Comparison of ENCODE assay signal across 8 cellular contexts in genomic region chr5:108381955-108382783, GRCh38.
DNase-seq lines count a peak whose midpoint lies in the region; ATAC-seq and FAIRE-seq lines count a peak whose summit lies in the region.

TSS of gene FBXL17 (minus strand) at chr5:108382098.

- peaks cover 16% of the 10 kb centered on the region for H3K36me3 Mint-ChIP-seq in central memory CD8-positive, alpha-beta T cell (ENCODE audit: insufficient read depth)

- H3K9me3 Mint-ChIP-seq in central memory CD8-positive, alpha-beta T cell, result peaks cover 3% of the 10 kb centered on the region

- peak within 1 kb of the TSS; percentile 81 for H3K4me3 Mint-ChIP-seq in central memory CD8-positive, alpha-beta T cell

- ATAC-seq in GM18909 (IDR thresholded peaks at IDR 0.05; ENCODE audit: poor library complexity, unreplicated experiment) (peak; percentile 82), HG03175 (IDR thresholded peaks at IDR 0.05; ENCODE audit: unreplicated experiment) (peak; percentile 77)
- ATAC-seq in central memory CD8-positive, alpha-beta T cell (replicated peaks; ENCODE audit: extremely low read depth, poor library complexity, severe bottlenecking), result peak; percentile 79

- peaks cover 42% of the 10 kb centered on the region for H3K4me1 Mint-ChIP-seq in central memory CD8-positive, alpha-beta T cell

- H3K27ac Mint-ChIP-seq in central memory CD8-positive, alpha-beta T cell (ENCODE audit: low read depth), result peak within 1 kb of the TSS; percentile 93

- peak; percentile 86 for DNase-seq in AG08395 (ENCODE audit: low spot score)
- peak; percentile 81 for DNase-seq in NCI-H345 treated with DMSO at 0.1 percent for 48 hours (lab: John Stamatoyannopoulos, UW; ENCODE audit: unreplicated experiment)
- peak; percentile 78 to 92 (median 86) for DNase-seq in activated CD4-positive, CD25-positive, alpha-beta regulatory T cell (lab: John Stamatoyannopoulos, UW)
- peak; percentile 79 to 86 for DNase-seq in central memory CD8-positive, alpha-beta T cell (ENCODE audit: low spot score in 2 of 2)
- peak; percentile 70 to 88 (median 82) for DNase-seq in stimulated activated CD4-positive, alpha-beta T cell treated with anti-CD3 and anti-CD28 coated beads, Interleukin-12 subunit alpha, Interleukin-12 subunit beta, amount 100 ng/mL, for 48 hours (ENCODE audit: low read depth in 2 of 3, low spot score in 1 of 3)

- peak; percentile 93 for FAIRE-seq in islet of Langerhans (lab: Jason Lieb, UNC)

- H3K27me3 Mint-ChIP-seq in central memory CD8-positive, alpha-beta T cell, result no peaks in the 10 kb centered on the region

Comparison
In these comparisons a context has a peak if more than half of its experiments do, and no peak if none do; other contexts are left out.
1. Peak in every context shown above with its lines: DNase-seq and ATAC-seq.